Comparison of ENCODE assay signal across 1 cellular context in genomic region chr6:33175436-33176069, GRCh38.
TF ChIP-seq lines count a peak whose summit lies in the region.

No MANE protein-coding gene starts in this region.

TF ChIP-seq in K562, 482 proteins besides CTCF, POLR2A, EP300 and RAD21:
- TF ChIP-seq ARID3B (CRISPR knock-in tag; IDR thresholded peaks at IDR 0.05; ENCODE audit: borderline replicate concordance) (no peak), MYBL2 (IDR thresholded peaks at IDR 0.05; ENCODE audit: low read depth) (no peak), MYBL2 (CRISPR knock-in tag; IDR thresholded peaks at IDR 0.05; ENCODE audit: borderline replicate concordance) (no peak), HMGN3 (IDR thresholded peaks at IDR 0.05; ENCODE audit: borderline replicate concordance, extremely low read depth, insufficient read length, low read depth, low read length) (no peak), MCM5 (IDR thresholded peaks at IDR 0.05; ENCODE audit: low read depth) (no peak), STAT5B (CRISPR knock-in tag; IDR thresholded peaks at IDR 0.05) (no peak), ZNF639 (CRISPR knock-in tag; conservative IDR thresholded peaks at IDR 0.05 in 1 of 2, IDR thresholded peaks at IDR 0.05 in 1 of 2) (no peak), CREB3 (tag; conservative IDR thresholded peaks at IDR 0.05; ENCODE audit: low read depth) (no peak), SMARCC2 (IDR thresholded peaks at IDR 0.05; ENCODE audit: low read depth) (no peak), THRB (CRISPR knock-in tag; conservative IDR thresholded peaks at IDR 0.05) (no peak), ZNF324 (CRISPR knock-in tag; IDR thresholded peaks at IDR 0.05) (no peak), U2AF1 (optimal IDR thresholded peaks at IDR 0.05; ENCODE audit: low read depth, low read length) (no peak), SUPT5H (IDR thresholded peaks at IDR 0.05) (no peak), ZNF444 (CRISPR knock-in tag; IDR thresholded peaks at IDR 0.05) (no peak)
